Comparison of ENCODE assay signal across 25 cellular contexts in the genomic region with DNA sequence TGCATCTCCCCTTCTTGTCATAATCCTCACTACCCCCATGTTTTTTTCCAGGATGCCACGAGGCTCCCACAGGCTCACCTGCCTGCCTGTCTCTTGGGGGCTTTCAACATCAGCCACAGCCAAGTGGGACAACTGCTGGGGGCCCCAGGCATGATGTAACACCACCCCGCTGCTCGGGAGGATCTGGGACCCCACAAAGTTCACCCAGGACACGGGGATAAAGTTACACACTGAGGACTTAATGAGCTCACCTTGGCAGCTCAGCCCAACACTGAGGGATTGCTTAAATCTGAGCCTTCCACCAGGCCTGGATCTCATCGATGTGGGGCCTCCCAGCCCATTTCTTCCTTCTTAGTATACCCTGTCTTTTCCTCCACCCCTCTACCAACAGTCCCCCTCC. TPM values are rescaled to one million over a fixed set of nuclear protein-coding genes. Genes with fewer than 3 reads are reported as not detected.
"Had no signal": no experiment of that assay in that cellular context is flagged by ENCODE, and none has a peak within 500 bp of the region (broad histone marks: within the 10 kb centered on the region; RNA-seq: fewer than 3 reads in every experiment).

No MANE protein-coding gene starts in this region.

- ATAC-seq: activated CD8-positive, alpha-beta T cell treated with anti-CD3 and anti-CD28 coated beads for 36 hours; activated T-cell treated with anti-CD3 and anti-CD28 coated beads, Interleukin-2, amount 50 U/mL, for 4 hours; activated T-helper 17 cell treated with anti-CD3 and anti-CD28 coated beads, Interleukin-2, amount 50 U/mL, for 72 hours; foreskin keratinocyte; left cardiac atrium; naive thymus-derived CD4-positive, alpha-beta T cell had no signal

- H3K4me2 ChIP-seq: smooth muscle cell had no signal

- H3K27me3 ChIP-seq: esophagus muscularis mucosa, sigmoid colon, tibial nerve had no signal

- DNase-seq: activated B cell treated with CpG ODN at 0.5 μM for 24 hours; activated CD4-positive, alpha-beta T cell treated with anti-CD3 and anti-CD28 coated beads, Interleukin-2, amount 50 U/mL, for 1 hour; activated CD8-positive, alpha-beta T cell treated with anti-CD3 and anti-CD28 coated beads for 36 hours; activated gamma-delta T cell treated with Interleukin-2 at 50 U/mL for 16 hours; activated naive CD4-positive, alpha-beta T cell treated with anti-CD3 and anti-CD28 coated beads, Interleukin-2, amount 50 U/mL, for 16 hours; activated T-cell treated with anti-CD3 and anti-CD28 coated beads, Interleukin-2, amount 50 U/mL, for 4 hours; amniotic stem cell; brain microvascular endothelial cell; caudate nucleus; foreskin keratinocyte; left cardiac atrium; naive thymus-derived CD4-positive, alpha-beta T cell; stimulated activated CD4-positive, alpha-beta T cell treated with anti-CD3 and anti-CD28 coated beads, Interleukin-2, amount 100 ng/mL, for 24 hours; stimulated activated naive CD4-positive, alpha-beta T cell treated with Interleukin-2 at 50 U/mL for 16 hours; T-helper 2 cell had no signal

- FAIRE-seq: astrocyte, islet of Langerhans had no signal

- H3K36me3 ChIP-seq: brain microvascular endothelial cell, esophagus muscularis mucosa, neutrophil, sigmoid colon, tibial nerve had no signal

- H3K4me1 Mint-ChIP-seq: activated B cell treated with CpG ODN at 0.5 μM for 24 hours, mesothelial cell of epicardium had no signal

- H3K4me3 Mint-ChIP-seq: activated B cell treated with CpG ODN at 0.5 μM for 24 hours; activated CD8-positive, alpha-beta T cell treated with anti-CD3 and anti-CD28 coated beads for 36 hours; activated T-cell treated with anti-CD3 and anti-CD28 coated beads, Interleukin-2, amount 50 U/mL, for 4 hours; activated T-helper 17 cell treated with anti-CD3 and anti-CD28 coated beads, Interleukin-2, amount 50 U/mL, for 72 hours; mesothelial cell of epicardium; naive thymus-derived CD4-positive, alpha-beta T cell had no signal

- H3K4me3 ChIP-seq: esophagus muscularis mucosa, sigmoid colon, smooth muscle cell, tibial nerve had no signal

- H3K9me3 ChIP-seq: esophagus muscularis mucosa, neutrophil, sigmoid colon had no signal

- H3K9me3 Mint-ChIP-seq: activated CD8-positive, alpha-beta T cell treated with anti-CD3 and anti-CD28 coated beads for 36 hours had no signal

- H3K36me3 Mint-ChIP-seq: mesothelial cell of epicardium had no signal

- H3K27ac ChIP-seq: brain microvascular endothelial cell, esophagus muscularis mucosa, foreskin keratinocyte, neutrophil, sigmoid colon, tibial nerve had no signal

- H3K27ac Mint-ChIP-seq: activated B cell treated with CpG ODN at 0.5 μM for 24 hours; activated CD8-positive, alpha-beta T cell treated with anti-CD3 and anti-CD28 coated beads for 36 hours; activated T-helper 17 cell treated with anti-CD3 and anti-CD28 coated beads, Interleukin-2, amount 50 U/mL, for 72 hours; mesothelial cell of epicardium; naive thymus-derived CD4-positive, alpha-beta T cell had no signal

- H3K4me1 ChIP-seq: esophagus muscularis mucosa, foreskin keratinocyte, sigmoid colon, tibial nerve had no signal

RNA-seq across cellular contexts. Expression of a gene that starts 56.4 kb away (rescaled TPM):
- total RNA-seq: liver; naive thymus-derived CD4-positive, alpha-beta T cell; smooth muscle cell had no signal
- polyA plus RNA-seq: naive thymus-derived CD4-positive, alpha-beta T cell had no signal
